9 cellular contexts compared by ENCODE assay signal in genomic region chr21:34198232-34199120, GRCh38.
A peak's percentile ranks its signal among the peaks of the same experiment; 100 is the strongest.
DNase-seq lines count a peak whose midpoint lies in the region; ATAC-seq and TF ChIP-seq lines count a peak whose summit lies in the region.
"Had no signal": no experiment of that assay in that cellular context is flagged by ENCODE, and none has a peak within 500 bp of the region (broad histone marks: within the 10 kb centered on the region; RNA-seq: fewer than 3 reads in every experiment).

No MANE protein-coding gene starts in this region.

- BruUV-seq in OCI-LY7 (replicated peaks; lab: Mats Ljungman, UMichigan), result no TSS peak

- H3K36me3 ChIP-seq in OCI-LY7 (ENCODE audit: insufficient read depth, low read length), result no peaks in the 10 kb centered on the region
- no peaks in the 10 kb centered on the region for H3K36me3 ChIP-seq in ascending aorta
- no peaks in the 10 kb centered on the region for H3K36me3 ChIP-seq in esophagus squamous epithelium

- no peaks in the 10 kb centered on the region for H4K20me1 ChIP-seq in OCI-LY7 (ENCODE audit: insufficient read depth, low read length)

- peak; percentile 81 for ATAC-seq in activated CD4-positive, alpha-beta T cell treated with anti-CD3 and anti-CD28 coated beads for 36 hours
- no peak for ATAC-seq in HG02870 (IDR thresholded peaks at IDR 0.05; ENCODE audit: unreplicated experiment)

- H3K4me3 ChIP-seq in OCI-LY7 (ENCODE audit: low read depth, low read length, poor library complexity, severe bottlenecking), result no peak overlapping the region
- H3K4me3 ChIP-seq in ascending aorta, result no peak overlapping the region
- no peak overlapping the region for H3K4me3 ChIP-seq in esophagus squamous epithelium

- H3K4me1 ChIP-seq in OCI-LY7 (ENCODE audit: insufficient read depth, low read length, poor library complexity, severe bottlenecking), result peaks cover 9% of the 10 kb centered on the region
- peaks cover 0 to 30% of the 10 kb centered on the region in 2 donors for H3K4me1 ChIP-seq in ascending aorta
- H3K4me1 ChIP-seq in esophagus squamous epithelium, result peaks cover 2 to 27% (median 6%) of the 10 kb centered on the region in 3 donors

- TF ChIP-seq CTCF in OCI-LY7 (conservative IDR thresholded peaks at IDR 0.05; ENCODE audit: low read length), result no peak
- TF ChIP-seq CTCF in ascending aorta (IDR thresholded peaks at IDR 0.05), result no peak
- no peak for TF ChIP-seq CTCF in esophagus squamous epithelium (IDR thresholded peaks at IDR 0.05)

- H3K4me2 ChIP-seq in OCI-LY7 (ENCODE audit: low read length), result no peak overlapping the region

- peaks cover 39% of the 10 kb centered on the region for H3K4me1 Mint-ChIP-seq in activated CD4-positive, alpha-beta T cell treated with anti-CD3 and anti-CD28 coated beads for 36 hours

- H3K79me2 ChIP-seq in OCI-LY7 (ENCODE audit: insufficient read depth, low read depth, low read length), result no peaks in the 10 kb centered on the region

- POLR2A ChIA-PET in activated CD4-positive, alpha-beta T cell treated with anti-CD3 and anti-CD28 coated beads for 36 hours (lab: Charles Lee), result interaction anchor here (0.6 kb wide), 1 partner anchor 1916 kb away, joined by 4 read pairs; no protein-coding TSS in a partner anchor
- POLR2A ChIA-PET in OCI-LY7 (lab: Charles Lee), result interaction anchor here (1.1 kb wide), 1 partner anchor 128 kb away, joined by 3 read pairs; no protein-coding TSS in a partner anchor

- H3K27me3 ChIP-seq in ascending aorta, result no peaks in the 10 kb centered on the region
- H3K27me3 ChIP-seq in esophagus squamous epithelium, result no peaks in the 10 kb centered on the region

- no peak overlapping the region for H3K27ac ChIP-seq in OCI-LY7 (ENCODE audit: low read depth, low read length, poor library complexity, severe bottlenecking)
- H3K27ac ChIP-seq in ascending aorta, result peak overlapping the region; percentile 3 to 28
- no peak overlapping the region for H3K27ac ChIP-seq in esophagus squamous epithelium

- CTCF ChIA-PET in activated CD4-positive, alpha-beta T cell treated with anti-CD3 and anti-CD28 coated beads for 36 hours (lab: Charles Lee), result interaction anchor here (0.6 to 1.2 kb wide), 8 partner anchors 56 to 1122 kb away, joined by 3 to 7 read pairs (median 4); no protein-coding TSS in a partner anchor
- CTCF ChIA-PET in OCI-LY7 (lab: Charles Lee; ENCODE audit: unreplicated experiment), result no interaction called here

- TF ChIP-seq POLR2A in esophagus squamous epithelium (IDR thresholded peaks at IDR 0.05), result no peak

- 65 to 70% methylated on average over 11 to 16 of the region's 16 CpGs for WGBS in esophagus squamous epithelium, 2 donors

- H3K9me3 ChIP-seq in OCI-LY7 (ENCODE audit: low read length), result no peaks in the 10 kb centered on the region
- no peaks in the 10 kb centered on the region for H3K9me3 ChIP-seq in ascending aorta
- no peaks in the 10 kb centered on the region for H3K9me3 ChIP-seq in esophagus squamous epithelium

- peaks cover 3% of the 10 kb centered on the region for H3K27me3 Mint-ChIP-seq in activated CD4-positive, alpha-beta T cell treated with anti-CD3 and anti-CD28 coated beads for 36 hours

- H3K36me3 Mint-ChIP-seq in activated CD4-positive, alpha-beta T cell treated with anti-CD3 and anti-CD28 coated beads for 36 hours (ENCODE audit: low read depth), result no peaks in the 10 kb centered on the region

- H3K4me3 Mint-ChIP-seq in activated CD4-positive, alpha-beta T cell treated with anti-CD3 and anti-CD28 coated beads for 36 hours, result peak overlapping the region; percentile 9

- no peaks in the 10 kb centered on the region for H3K9me3 Mint-ChIP-seq in activated CD4-positive, alpha-beta T cell treated with anti-CD3 and anti-CD28 coated beads for 36 hours (ENCODE audit: low read depth)

- intact Hi-C loops in activated CD4-positive, alpha-beta T cell treated with anti-CD3 and anti-CD28 coated beads for 36 hours (cut with DNase I, micrococcal nuclease), result loop anchor here in 1 of 2 experiments (5.0 kb wide), 2 partner anchors 121 to 276 kb away; no protein-coding TSS in a partner anchor
- intact Hi-C loops in OCI-LY7 (cut with micrococcal nuclease; ENCODE audit: unreplicated experiment) (no loop called here), ascending aorta (cut with DNase I) (no loop called here), esophagus squamous epithelium (cut with DNase I) (no loop called here)

- no peaks in the 10 kb centered on the region for H3K9me2 ChIP-seq in OCI-LY7 (ENCODE audit: insufficient read depth, low read length)

- H2AFZ ChIP-seq in OCI-LY7 (ENCODE audit: low read length), result 0 out of 2 replicates have a peak overlapping the region, but pooled peaks have one; percentile 33

- peak; percentile 63 for DNase-seq in activated CD4-positive, alpha-beta T cell treated with anti-CD3 and anti-CD28 coated beads for 36 hours
- no peak for DNase-seq in activated CD4-positive, alpha-beta T cell treated with anti-CD3 and anti-CD28 coated beads, Interleukin-2, amount 50 U/mL, for 4 hours
- peak; percentile 22 for DNase-seq in OCI-LY7 (ENCODE audit: low spot score)
- no peak for DNase-seq in ascending aorta (ENCODE audit: low spot score in 2 of 2)
- DNase-seq in stimulated activated CD8-positive, alpha-beta memory T cell treated with anti-CD3 and anti-CD28 coated beads, Interleukin-4, amount 100 ng/mL, for 48 hours, result peak; percentile 49
- no peak for DNase-seq in SIG-M5 (lab: John Stamatoyannopoulos, UW)
- DNase-seq in esophagus squamous epithelium (lab: John Stamatoyannopoulos, UW), result no peak
- DNase-seq: Karpas-422 had no signal

- H3K27ac Mint-ChIP-seq in activated CD4-positive, alpha-beta T cell treated with anti-CD3 and anti-CD28 coated beads for 36 hours, result peak overlapping the region; percentile 63

Comparison
In these comparisons a context has a peak if more than half of its experiments do, and no peak if none do; other contexts are left out.
1. DNase-seq: peak in activated CD4-positive, alpha-beta T cell treated with anti-CD3 and anti-CD28 coated beads for 36 hours (single experiment), OCI-LY7 (single experiment) and stimulated activated CD8-positive, alpha-beta memory T cell treated with anti-CD3 and anti-CD28 coated beads, Interleukin-4, amount 100 ng/mL, for 48 hours (single experiment); none in activated CD4-positive, alpha-beta T cell treated with anti-CD3 and anti-CD28 coated beads, Interleukin-2, amount 50 U/mL, for 4 hours (0 of 2), ascending aorta (0 of 2), SIG-M5 (single experiment) and esophagus squamous epithelium (single experiment).
2. H3K27ac ChIP-seq: peak in ascending aorta (2 of 2); none in OCI-LY7 (single experiment) and esophagus squamous epithelium (0 of 4).